2 cellular contexts compared by ENCODE assay signal in genomic region chr6:155916870-155917624, GRCh38.
TF ChIP-seq lines count a peak whose summit lies in the region.

No MANE protein-coding gene starts in this region.

TF ChIP-seq in HepG2, 621 proteins besides CTCF, POLR2A, EP300 and RAD21 (continued from another document):
- peak; percentile 67 to 78; a peak in 3 of 4 replicates for TF ChIP-seq MAFK (conservative IDR thresholded peaks at IDR 0.05 in 1 of 2, IDR thresholded peaks at IDR 0.05 in 1 of 2; ENCODE audit: low read length in 2 of 2)
- TF ChIP-seq MAFF (IDR thresholded peaks at IDR 0.05; ENCODE audit: low read depth, low read length) = peak; percentile 65

TF ChIP-seq in endothelial cell of umbilical vein, 7 proteins besides CTCF, POLR2A, EP300 and RAD21 (continued from another document):
- no peak for TF ChIP-seq POLR2AphosphoS5 (IDR thresholded peaks at IDR 0.05; ENCODE audit: insufficient read depth, low read depth, low read length)
- TF ChIP-seq EZH2 (IDR thresholded peaks at IDR 0.05; ENCODE audit: borderline replicate concordance, low read depth, low read length, severe bottlenecking) = no peak
- no peak for TF ChIP-seq JUN (IDR thresholded peaks at IDR 0.05; ENCODE audit: borderline replicate concordance, insufficient read depth, insufficient read length, low read depth)
- TF ChIP-seq GATA2 (IDR thresholded peaks at IDR 0.05; ENCODE audit: insufficient read depth, insufficient read length, low read depth, low read length) = no peak
- TF ChIP-seq MAX (IDR thresholded peaks at IDR 0.05; ENCODE audit: insufficient read depth, insufficient read length) = no peak
